Comparison of ENCODE assay signal across 10 cellular contexts in genomic region chr1:234911787-234912186, GRCh38.
A peak's percentile ranks its signal among the peaks of the same experiment; 100 is the strongest.
DNase-seq lines count a peak whose midpoint lies in the region; ATAC-seq lines count a peak whose summit lies in the region.
"Had no signal": no experiment of that assay in that cellular context is flagged by ENCODE, and none has a peak within 500 bp of the region (broad histone marks: within the 10 kb centered on the region; RNA-seq: fewer than 3 reads in every experiment).

No MANE protein-coding gene starts in this region.

- H3K4me3 Mint-ChIP-seq in activated T-cell treated with anti-CD3 and anti-CD28 coated beads, Interleukin-2, amount 50 U/mL, for 72 hours: no peak overlapping the region
- peak overlapping the region; percentile 15 for H3K4me3 Mint-ChIP-seq in stimulated activated effector memory CD8-positive, alpha-beta T cell treated with anti-CD3 and anti-CD28 coated beads, Interleukin-12 subunit alpha, Interleukin-12 subunit beta, amount 100 ng/mL, for 72 hours

- H3K27me3 Mint-ChIP-seq in activated T-cell treated with anti-CD3 and anti-CD28 coated beads, Interleukin-2, amount 50 U/mL, for 72 hours (ENCODE audit: low read depth): no peaks in the 10 kb centered on the region

- H3K9me3 Mint-ChIP-seq in activated T-cell treated with anti-CD3 and anti-CD28 coated beads, Interleukin-2, amount 50 U/mL, for 72 hours: no peaks in the 10 kb centered on the region
- H3K9me3 Mint-ChIP-seq in stimulated activated effector memory CD8-positive, alpha-beta T cell treated with anti-CD3 and anti-CD28 coated beads, Interleukin-12 subunit alpha, Interleukin-12 subunit beta, amount 100 ng/mL, for 72 hours: no peaks in the 10 kb centered on the region

- H3K27ac Mint-ChIP-seq in activated T-cell treated with anti-CD3 and anti-CD28 coated beads, Interleukin-2, amount 50 U/mL, for 72 hours: peak overlapping the region; percentile 1
- peak overlapping the region; percentile 77 for H3K27ac Mint-ChIP-seq in stimulated activated effector memory CD8-positive, alpha-beta T cell treated with anti-CD3 and anti-CD28 coated beads, Interleukin-12 subunit alpha, Interleukin-12 subunit beta, amount 100 ng/mL, for 72 hours

- intact Hi-C loops in left cardiac atrium (cut with DNase I): loop anchor here (10.0 kb wide), 3 partner anchors 163 to 297 kb away; partner anchors contain the start of gene IRF2BP2 (in 1 of the 2)

- DNase-seq in NCI-H69 (lab: John Stamatoyannopoulos, UW): peak; percentile 26
- DNase-seq in activated T-cell treated with anti-CD3 and anti-CD28 coated beads, Interleukin-2, amount 50 U/mL, for 72 hours: no peak
- DNase-seq in left cardiac atrium: peak; percentile 51
- no peak for DNase-seq in stimulated activated effector memory CD8-positive, alpha-beta T cell treated with anti-CD3 and anti-CD28 coated beads, Interleukin-12 subunit alpha, Interleukin-12 subunit beta, amount 100 ng/mL, for 72 hours (ENCODE audit: low spot score in 2 of 2)
- DNase-seq in LoVo (ENCODE audit: low spot score): no peak
- DNase-seq in SHP77 (lab: John Stamatoyannopoulos, UW): no peak
- no peak for DNase-seq in foreskin melanocyte
- DNase-seq: activated naive CD4-positive, alpha-beta T cell; kidney had no signal

- ATAC-seq in activated T-cell treated with anti-CD3 and anti-CD28 coated beads, Interleukin-2, amount 50 U/mL, for 72 hours (replicated peaks in 1 of 2): peak in 1 of 2 donors; percentile 38
- peak; percentile 27 to 38 for ATAC-seq in left cardiac atrium
- ATAC-seq in stimulated activated effector memory CD8-positive, alpha-beta T cell treated with anti-CD3 and anti-CD28 coated beads, Interleukin-12 subunit alpha, Interleukin-12 subunit beta, amount 100 ng/mL, for 72 hours: peak; percentile 71
- ATAC-seq: sciatic nerve had no signal

- H3K4me1 Mint-ChIP-seq in activated T-cell treated with anti-CD3 and anti-CD28 coated beads, Interleukin-2, amount 50 U/mL, for 72 hours (ENCODE audit: low read depth): peaks cover 26% of the 10 kb centered on the region
- H3K4me1 Mint-ChIP-seq in stimulated activated effector memory CD8-positive, alpha-beta T cell treated with anti-CD3 and anti-CD28 coated beads, Interleukin-12 subunit alpha, Interleukin-12 subunit beta, amount 100 ng/mL, for 72 hours: peaks cover 45% of the 10 kb centered on the region

- H3K36me3 Mint-ChIP-seq in activated T-cell treated with anti-CD3 and anti-CD28 coated beads, Interleukin-2, amount 50 U/mL, for 72 hours (ENCODE audit: insufficient read depth in 2 of 2): no peaks in the 10 kb centered on the region
- H3K36me3 Mint-ChIP-seq in stimulated activated effector memory CD8-positive, alpha-beta T cell treated with anti-CD3 and anti-CD28 coated beads, Interleukin-12 subunit alpha, Interleukin-12 subunit beta, amount 100 ng/mL, for 72 hours: no peaks in the 10 kb centered on the region

Comparison
In these comparisons a context has a peak if more than half of its experiments do, and no peak if none do; other contexts are left out.
1. DNase-seq: peak in NCI-H69 (single experiment) and left cardiac atrium (single experiment); none in activated T-cell treated with anti-CD3 and anti-CD28 coated beads, Interleukin-2, amount 50 U/mL, for 72 hours (0 of 2), stimulated activated effector memory CD8-positive, alpha-beta T cell treated with anti-CD3 and anti-CD28 coated beads, Interleukin-12 subunit alpha, Interleukin-12 subunit beta, amount 100 ng/mL, for 72 hours (0 of 2), LoVo (single experiment), SHP77 (0 of 2) and foreskin melanocyte (single experiment).